In the genomic region with DNA sequence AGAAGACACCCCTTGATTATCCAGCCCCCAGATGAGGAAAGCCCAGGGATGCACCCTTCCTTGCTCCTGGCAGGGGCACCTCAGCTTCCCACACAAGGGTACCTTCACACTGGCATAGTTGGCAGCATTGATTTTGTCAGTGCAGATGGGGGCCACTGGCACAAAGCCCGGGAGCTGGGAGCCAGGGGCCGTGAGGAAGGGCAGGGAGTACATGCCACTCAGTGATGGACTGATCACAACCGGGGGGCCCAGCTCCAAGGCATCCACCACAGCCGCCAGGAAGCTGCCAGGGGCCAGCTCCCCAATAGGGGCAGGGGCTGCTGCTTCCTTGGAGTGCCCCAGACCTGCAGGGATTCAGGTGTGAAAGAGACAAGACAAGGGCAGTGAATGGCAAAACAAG, we compare ENCODE assay signal across 2 cellular contexts.
TF ChIP-seq lines count a peak whose summit lies in the region.

No MANE protein-coding gene starts in this region.

TF ChIP-seq in HEK293, 187 proteins besides CTCF, POLR2A, EP300 and RAD21:
- TF ChIP-seq HIC1 (tag by site-specific recombination; IDR thresholded peaks at IDR 0.05) (0 out of 2 replicates have a peak, but pooled peaks have one; percentile 38), ZNF280D (tag by site-specific recombination; IDR thresholded peaks at IDR 0.05) (no peak)

TF ChIP-seq in H1, 55 proteins besides CTCF, POLR2A, EP300 and RAD21:
- TF ChIP-seq CHD2 (IDR thresholded peaks at IDR 0.05; ENCODE audit: low read length) (no peak), RNF2 (IDR thresholded peaks at IDR 0.05; ENCODE audit: borderline replicate concordance, low read depth, low read length, missing control alignments, poor library complexity, severe bottlenecking) (no peak), HDAC2 (IDR thresholded peaks at IDR 0.05; ENCODE audit: borderline replicate concordance in 1 of 2, low read depth in 2 of 2, low read length in 2 of 2) (no peak), YY1 (IDR thresholded peaks at IDR 0.05; ENCODE audit: low read depth, low read length) (no peak), SP4 (IDR thresholded peaks at IDR 0.05; ENCODE audit: low read length) (no peak)
- TF ChIP-seq, protein P1, sequence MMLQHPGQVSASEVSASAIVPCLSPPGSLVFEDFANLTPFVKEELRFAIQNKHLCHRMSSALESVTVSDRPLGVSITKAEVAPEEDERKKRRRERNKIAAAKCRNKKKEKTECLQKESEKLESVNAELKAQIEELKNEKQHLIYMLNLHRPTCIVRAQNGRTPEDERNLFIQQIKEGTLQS (IDR thresholded peaks at IDR 0.05; ENCODE audit: insufficient read depth, low read depth, low read length) = no peak
- TF ChIP-seq, protein P2, sequence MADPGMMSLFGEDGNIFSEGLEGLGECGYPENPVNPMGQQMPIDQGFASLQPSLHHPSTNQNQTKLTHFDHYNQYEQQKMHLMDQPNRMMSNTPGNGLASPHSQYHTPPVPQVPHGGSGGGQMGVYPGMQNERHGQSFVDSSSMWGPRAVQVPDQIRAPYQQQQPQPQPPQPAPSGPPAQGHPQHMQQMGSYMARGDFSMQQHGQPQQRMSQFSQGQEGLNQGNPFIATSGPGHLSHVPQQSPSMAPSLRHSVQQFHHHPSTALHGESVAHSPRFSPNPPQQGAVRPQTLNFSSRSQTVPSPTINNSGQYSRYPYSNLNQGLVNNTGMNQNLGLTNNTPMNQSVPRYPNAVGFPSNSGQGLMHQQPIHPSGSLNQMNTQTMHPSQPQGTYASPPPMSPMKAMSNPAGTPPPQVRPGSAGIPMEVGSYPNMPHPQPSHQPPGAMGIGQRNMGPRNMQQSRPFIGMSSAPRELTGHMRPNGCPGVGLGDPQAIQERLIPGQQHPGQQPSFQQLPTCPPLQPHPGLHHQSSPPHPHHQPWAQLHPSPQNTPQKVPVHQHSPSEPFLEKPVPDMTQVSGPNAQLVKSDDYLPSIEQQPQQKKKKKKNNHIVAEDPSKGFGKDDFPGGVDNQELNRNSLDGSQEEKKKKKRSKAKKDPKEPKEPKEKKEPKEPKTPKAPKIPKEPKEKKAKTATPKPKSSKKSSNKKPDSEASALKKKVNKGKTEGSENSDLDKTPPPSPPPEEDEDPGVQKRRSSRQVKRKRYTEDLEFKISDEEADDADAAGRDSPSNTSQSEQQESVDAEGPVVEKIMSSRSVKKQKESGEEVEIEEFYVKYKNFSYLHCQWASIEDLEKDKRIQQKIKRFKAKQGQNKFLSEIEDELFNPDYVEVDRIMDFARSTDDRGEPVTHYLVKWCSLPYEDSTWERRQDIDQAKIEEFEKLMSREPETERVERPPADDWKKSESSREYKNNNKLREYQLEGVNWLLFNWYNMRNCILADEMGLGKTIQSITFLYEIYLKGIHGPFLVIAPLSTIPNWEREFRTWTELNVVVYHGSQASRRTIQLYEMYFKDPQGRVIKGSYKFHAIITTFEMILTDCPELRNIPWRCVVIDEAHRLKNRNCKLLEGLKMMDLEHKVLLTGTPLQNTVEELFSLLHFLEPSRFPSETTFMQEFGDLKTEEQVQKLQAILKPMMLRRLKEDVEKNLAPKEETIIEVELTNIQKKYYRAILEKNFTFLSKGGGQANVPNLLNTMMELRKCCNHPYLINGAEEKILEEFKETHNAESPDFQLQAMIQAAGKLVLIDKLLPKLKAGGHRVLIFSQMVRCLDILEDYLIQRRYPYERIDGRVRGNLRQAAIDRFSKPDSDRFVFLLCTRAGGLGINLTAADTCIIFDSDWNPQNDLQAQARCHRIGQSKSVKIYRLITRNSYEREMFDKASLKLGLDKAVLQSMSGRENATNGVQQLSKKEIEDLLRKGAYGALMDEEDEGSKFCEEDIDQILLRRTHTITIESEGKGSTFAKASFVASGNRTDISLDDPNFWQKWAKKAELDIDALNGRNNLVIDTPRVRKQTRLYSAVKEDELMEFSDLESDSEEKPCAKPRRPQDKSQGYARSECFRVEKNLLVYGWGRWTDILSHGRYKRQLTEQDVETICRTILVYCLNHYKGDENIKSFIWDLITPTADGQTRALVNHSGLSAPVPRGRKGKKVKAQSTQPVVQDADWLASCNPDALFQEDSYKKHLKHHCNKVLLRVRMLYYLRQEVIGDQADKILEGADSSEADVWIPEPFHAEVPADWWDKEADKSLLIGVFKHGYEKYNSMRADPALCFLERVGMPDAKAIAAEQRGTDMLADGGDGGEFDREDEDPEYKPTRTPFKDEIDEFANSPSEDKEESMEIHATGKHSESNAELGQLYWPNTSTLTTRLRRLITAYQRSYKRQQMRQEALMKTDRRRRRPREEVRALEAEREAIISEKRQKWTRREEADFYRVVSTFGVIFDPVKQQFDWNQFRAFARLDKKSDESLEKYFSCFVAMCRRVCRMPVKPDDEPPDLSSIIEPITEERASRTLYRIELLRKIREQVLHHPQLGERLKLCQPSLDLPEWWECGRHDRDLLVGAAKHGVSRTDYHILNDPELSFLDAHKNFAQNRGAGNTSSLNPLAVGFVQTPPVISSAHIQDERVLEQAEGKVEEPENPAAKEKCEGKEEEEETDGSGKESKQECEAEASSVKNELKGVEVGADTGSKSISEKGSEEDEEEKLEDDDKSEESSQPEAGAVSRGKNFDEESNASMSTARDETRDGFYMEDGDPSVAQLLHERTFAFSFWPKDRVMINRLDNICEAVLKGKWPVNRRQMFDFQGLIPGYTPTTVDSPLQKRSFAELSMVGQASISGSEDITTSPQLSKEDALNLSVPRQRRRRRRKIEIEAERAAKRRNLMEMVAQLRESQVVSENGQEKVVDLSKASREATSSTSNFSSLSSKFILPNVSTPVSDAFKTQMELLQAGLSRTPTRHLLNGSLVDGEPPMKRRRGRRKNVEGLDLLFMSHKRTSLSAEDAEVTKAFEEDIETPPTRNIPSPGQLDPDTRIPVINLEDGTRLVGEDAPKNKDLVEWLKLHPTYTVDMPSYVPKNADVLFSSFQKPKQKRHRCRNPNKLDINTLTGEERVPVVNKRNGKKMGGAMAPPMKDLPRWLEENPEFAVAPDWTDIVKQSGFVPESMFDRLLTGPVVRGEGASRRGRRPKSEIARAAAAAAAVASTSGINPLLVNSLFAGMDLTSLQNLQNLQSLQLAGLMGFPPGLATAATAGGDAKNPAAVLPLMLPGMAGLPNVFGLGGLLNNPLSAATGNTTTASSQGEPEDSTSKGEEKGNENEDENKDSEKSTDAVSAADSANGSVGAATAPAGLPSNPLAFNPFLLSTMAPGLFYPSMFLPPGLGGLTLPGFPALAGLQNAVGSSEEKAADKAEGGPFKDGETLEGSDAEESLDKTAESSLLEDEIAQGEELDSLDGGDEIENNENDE (IDR thresholded peaks at IDR 0.05; ENCODE audit: insufficient replicate concordance, low read length) = no peak
